ENCODE assay signal across 8 cellular contexts in the genomic region with DNA sequence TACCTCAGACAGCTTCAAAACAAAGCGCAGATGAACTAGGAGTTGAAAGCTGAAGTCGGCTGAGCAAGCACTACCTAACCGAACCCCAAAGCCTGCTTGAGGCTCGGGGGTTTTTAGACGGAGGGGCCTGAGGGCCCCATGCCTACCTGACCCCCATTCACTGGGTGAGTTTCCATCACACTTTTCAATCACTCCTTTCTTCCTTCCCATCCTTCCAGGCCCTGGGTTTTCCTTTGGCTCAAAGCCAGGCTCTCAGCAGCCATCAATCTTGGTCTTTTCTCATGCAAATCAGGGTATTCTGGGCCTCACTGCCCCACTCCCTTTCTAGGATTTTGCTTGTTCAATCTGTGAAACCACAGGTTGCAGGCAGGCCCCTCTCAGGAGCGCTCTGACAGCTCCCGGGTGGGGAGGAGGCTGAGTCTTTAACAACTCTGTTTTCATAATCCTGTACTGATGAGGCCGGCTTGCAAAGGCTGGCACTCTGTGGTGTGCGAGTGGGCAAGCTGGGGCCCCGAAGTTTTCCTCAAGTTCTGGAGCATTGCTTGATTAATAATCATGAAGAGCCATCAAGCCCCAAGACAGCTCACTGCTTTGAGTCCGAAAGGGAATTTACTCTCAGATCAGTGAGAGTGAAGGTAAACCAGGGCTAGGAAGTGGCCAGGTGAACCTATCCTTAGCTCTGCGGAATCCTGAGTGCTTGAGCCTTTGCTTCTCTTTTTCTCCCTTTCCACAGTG.
DNase-seq lines count a peak whose midpoint lies in the region; ATAC-seq and TF ChIP-seq lines count a peak whose summit lies in the region.

No MANE protein-coding gene starts in this region.

- H3K27me3 ChIP-seq in left ventricle myocardium inferior (ENCODE audit: low read depth) = no peaks in the 10 kb centered on the region
- no peaks in the 10 kb centered on the region for H3K27me3 ChIP-seq in heart right ventricle
- H3K27me3 ChIP-seq in iPS DF 6.9 (ENCODE audit: control insufficient read depth, insufficient read depth, low read length) = no peaks in the 10 kb centered on the region

- H3K4me3 ChIP-seq in left ventricle myocardium inferior (no peak overlapping the region), heart right ventricle (no peak overlapping the region), iPS DF 6.9 (ENCODE audit: low read length) (no peak overlapping the region)

- DNase-seq in left ventricle myocardium inferior (no peak), heart right ventricle (no peak), NCI-H748 treated with DMSO at 0.1 percent for 48 hours (lab: John Stamatoyannopoulos, UW) (peak; percentile 39), iPS DF 6.9 (ENCODE audit: low read depth, low spot score) (peak; percentile 60), OCI-M2 (lab: John Stamatoyannopoulos, UW; ENCODE audit: unreplicated experiment) (no peak), H4 (ENCODE audit: low spot score) (no peak), left ventricle myocardium superior (no peak), medulla oblongata (ENCODE audit: extremely low spot score) (no peak)

- H3K36me3 ChIP-seq in left ventricle myocardium inferior (no peaks in the 10 kb centered on the region), heart right ventricle (peaks cover 0 to 36% (median 7%) of the 10 kb centered on the region in 9 donors), iPS DF 6.9 (ENCODE audit: control insufficient read depth, insufficient read depth, low read length) (no peaks in the 10 kb centered on the region)

- 82 to 83% methylated on average over 12 of the region's 12 CpGs for WGBS in heart right ventricle, 2 donors
- WGBS in iPS DF 6.9 (ENCODE audit: insufficient coverage, insufficient read length) = no CpG with 5 or more reads among the region's 12 CpGs

- intact Hi-C loops in left ventricle myocardium inferior (cut with micrococcal nuclease) (no loop called here), heart right ventricle (cut with DNase I) (loop anchor here in 1 of 10 donors (5.0 kb wide), 1 partner anchor 46 kb away; no protein-coding TSS in a partner anchor), left ventricle myocardium superior (cut with micrococcal nuclease) (no loop called here)

- no peak for TF ChIP-seq CTCF in left ventricle myocardium inferior (IDR thresholded peaks at IDR 0.05; ENCODE audit: borderline replicate concordance)
- TF ChIP-seq CTCF in heart right ventricle (IDR thresholded peaks at IDR 0.05) = no peak

- H3K27ac ChIP-seq in left ventricle myocardium inferior (replicated peaks) (peak overlapping the region; percentile 86), heart right ventricle (peak overlapping the region in 1 of 10 donors; percentile 40), iPS DF 6.9 (ENCODE audit: low read length) (no peak overlapping the region)

- H3K4me1 ChIP-seq in left ventricle myocardium inferior (peaks cover 38% of the 10 kb centered on the region), heart right ventricle (peaks cover 0 to 32% (median 4%) of the 10 kb centered on the region in 9 donors), iPS DF 6.9 (ENCODE audit: control insufficient read depth, insufficient read depth, low read length) (peaks cover 2% of the 10 kb centered on the region; the same call in 1 of the 2 replicates)

- H3K9me3 ChIP-seq in left ventricle myocardium inferior (replicated peaks) (no peaks in the 10 kb centered on the region), heart right ventricle (no peaks in the 10 kb centered on the region), iPS DF 6.9 (ENCODE audit: control insufficient read depth, insufficient read depth, low read length) (no peaks in the 10 kb centered on the region)

- no peak for ATAC-seq in heart right ventricle
- no peak for ATAC-seq in left ventricle myocardium superior

Comparison
In these comparisons a context has a peak if more than half of its experiments do, and no peak if none do; other contexts are left out.
1. DNase-seq: peak in NCI-H748 treated with DMSO at 0.1 percent for 48 hours (single experiment) and iPS DF 6.9 (single experiment); none in left ventricle myocardium inferior (single experiment), heart right ventricle (0 of 2), OCI-M2 (single experiment), H4 (single experiment), left ventricle myocardium superior (single experiment) and medulla oblongata (single experiment).